Comparison of ENCODE assay signal across 11 cellular contexts in the genomic region with DNA sequence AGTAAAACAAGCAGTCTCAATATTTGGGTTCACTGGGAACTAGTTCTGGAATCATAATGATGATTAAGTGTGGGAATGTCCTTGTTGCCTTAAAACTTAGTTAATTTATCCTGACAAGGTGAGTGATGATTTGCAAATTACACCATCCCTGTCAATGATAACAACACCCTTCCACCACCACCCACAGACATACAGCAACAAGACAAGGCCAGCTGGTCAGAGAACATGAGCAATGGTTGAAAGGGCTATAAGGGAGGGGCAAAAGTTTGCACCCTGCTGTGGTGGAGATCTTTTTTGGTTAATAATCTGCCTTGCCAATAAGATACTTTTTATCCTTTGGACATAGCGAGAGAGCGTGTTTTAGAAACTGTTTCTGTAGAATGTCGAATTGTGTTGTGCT.
"Had no signal": no experiment of that assay in that cellular context is flagged by ENCODE, and none has a peak within 500 bp of the region (broad histone marks: within the 10 kb centered on the region; RNA-seq: fewer than 3 reads in every experiment).

No MANE protein-coding gene starts in this region.

- H3K27ac Mint-ChIP-seq: GM23338, H9, HFFc6 had no signal

- H3K9ac ChIP-seq: GM23248 had no signal

- H3K4me1 ChIP-seq: HAP-1 had no signal

- H3K9me3 Mint-ChIP-seq: GM23338, H9 had no signal

- H3K4me3 ChIP-seq: GM23248, GM23338, HAP-1 had no signal

- H3K36me3 ChIP-seq: HAP-1 had no signal

- H3K27ac ChIP-seq: GM23248 had no signal

- ATAC-seq: GM23338, HCT116 had no signal

- DNase-seq: GM23248, GOT3, H7, H9, HCEC 1CT, HFFc6 had no signal

- H3K4me1 Mint-ChIP-seq: GM23338, H9 had no signal

- H3K4me3 Mint-ChIP-seq: GM23338, H9, HFFc6 had no signal

- FAIRE-seq: H1, H54 had no signal

- H3K9me3 ChIP-seq: HAP-1 had no signal
